ENCODE assay signal across 18 cellular contexts in genomic region chr3:88573472-88573871, GRCh38.
DNase-seq lines count a peak whose midpoint lies in the region; ATAC-seq, FAIRE-seq and TF ChIP-seq lines count a peak whose summit lies in the region.
"Had no signal": no experiment of that assay in that cellular context is flagged by ENCODE, and none has a peak within 500 bp of the region (broad histone marks: within the 10 kb centered on the region; RNA-seq: fewer than 3 reads in every experiment).

No MANE protein-coding gene starts in this region.

- no peaks in the 10 kb centered on the region for H3K36me3 ChIP-seq in mammary epithelial cell (ENCODE audit: insufficient read depth, low read length)
- H3K36me3 ChIP-seq in breast epithelium: no peaks in the 10 kb centered on the region
- H3K36me3 ChIP-seq: HAP-1 had no signal

- ATAC-seq in right cardiac atrium: no peak
- ATAC-seq: A549 had no signal

- dilution Hi-C loops in mammary epithelial cell (cut with HindIII; ENCODE audit: low sequenced_read_pairs): no loop called here

- H3K4me3 ChIP-seq in mammary epithelial cell (replicated peaks in 1 of 3; ENCODE audit: insufficient read depth in 1 of 3, low read depth in 2 of 3, low read length in 3 of 3) (no peak overlapping the region), breast epithelium (no peak overlapping the region), epithelial cell of esophagus (ENCODE audit: low read length) (no peak overlapping the region), right cardiac atrium (ENCODE audit: low read length) (no peak overlapping the region)
- H3K4me3 ChIP-seq: A549, GM23248, HAP-1 had no signal

- peak; percentile 55 for FAIRE-seq in urothelium cell line (lab: Jason Lieb, UNC)
- FAIRE-seq: A549, G401.6, GM12891, HTR-8/SVneo had no signal

- H3K4me2 ChIP-seq in mammary epithelial cell (ENCODE audit: insufficient read depth, low read depth, low read length): no peak overlapping the region
- H3K4me2 ChIP-seq: A549 had no signal

- H2AFZ ChIP-seq in mammary epithelial cell (ENCODE audit: low read depth, low read length): no peak overlapping the region
- H2AFZ ChIP-seq: GM23248 had no signal

- DNase-seq in mammary epithelial cell (peak; percentile 9), breast epithelium (ENCODE audit: low spot score in 2 of 2) (no peak), RWPE1 (ENCODE audit: low spot score) (peak; percentile 7), epithelial cell of esophagus (ENCODE audit: low read depth) (peak; percentile 8), urothelium cell line (ENCODE audit: low spot score) (no peak), KG1 (lab: John Stamatoyannopoulos, UW) (no peak), right cardiac atrium (no peak), NCI-H2081 (lab: John Stamatoyannopoulos, UW) (no peak)
- DNase-seq: AML-193; CD4-positive, alpha-beta T cell; GM23248 had no signal

- in situ Hi-C loops in mammary epithelial cell (cut with MboI; ENCODE audit: low sequenced_read_pairs in 2 of 2): no loop called here

- POLR2A ChIA-PET in RWPE1 (lab: Yijun Ruan, JAX; ENCODE audit: low non-redundant PET): no interaction called here

- BruUV-seq in mammary epithelial cell (replicated peaks; lab: Mats Ljungman, UMichigan): no TSS peak

- H3K27ac ChIP-seq in mammary epithelial cell (ENCODE audit: insufficient read depth, low read depth, low read length): no peak overlapping the region
- no peak overlapping the region for H3K27ac ChIP-seq in breast epithelium
- no peak overlapping the region for H3K27ac ChIP-seq in RWPE1
- H3K27ac ChIP-seq in right cardiac atrium (ENCODE audit: low read length): no peak overlapping the region
- H3K27ac ChIP-seq: 22Rv1, A549, C4-2B, GM23248 had no signal

- H3K4me1 ChIP-seq in mammary epithelial cell (ENCODE audit: insufficient read depth, low read length): no peaks in the 10 kb centered on the region
- no peaks in the 10 kb centered on the region for H3K4me1 ChIP-seq in breast epithelium
- H3K4me1 ChIP-seq in right cardiac atrium (ENCODE audit: control insufficient read depth, insufficient read depth, low read length): no peaks in the 10 kb centered on the region
- H3K4me1 ChIP-seq: A549, HAP-1 had no signal

- TF ChIP-seq CTCF in mammary epithelial cell (conservative IDR thresholded peaks at IDR 0.05 in 1 of 2, IDR thresholded peaks at IDR 0.05 in 1 of 2; ENCODE audit: extremely low read depth in 1 of 2, insufficient read depth in 1 of 2, low read depth in 1 of 2, low read length in 2 of 2) (no peak), breast epithelium (IDR thresholded peaks at IDR 0.05) (no peak), RWPE1 (conservative IDR thresholded peaks at IDR 0.05; ENCODE audit: low read depth) (no peak), epithelial cell of esophagus (IDR thresholded peaks at IDR 0.05; ENCODE audit: insufficient read depth, low read depth, low read length, missing control alignments) (no peak)

- TF ChIP-seq POLR2A in breast epithelium (IDR thresholded peaks at IDR 0.05): no peak

- intact Hi-C loops in mammary epithelial cell (cut with micrococcal nuclease): no loop called here
- intact Hi-C loops in breast epithelium (cut with DNase I; ENCODE audit: low total_unique reads): no loop called here
- intact Hi-C loops in right cardiac atrium (cut with DNase I): no loop called here

- CTCF ChIA-PET in mammary epithelial cell (lab: Charles Lee; ENCODE audit: low non-redundant PET) (no interaction called here), RWPE1 (lab: Yijun Ruan, JAX) (interaction anchor here (0.6 kb wide), 1 partner anchor 1137 kb away, joined by 4 read pairs; no protein-coding TSS in a partner anchor)

- H4K20me1 ChIP-seq in mammary epithelial cell (ENCODE audit: insufficient read depth, low read length): no peaks in the 10 kb centered on the region

- WGBS in mammary epithelial cell (ENCODE audit: low coverage, missing lambda C conversion rate): 54% methylated on average over 4 of the region's 4 CpGs
- 68% methylated on average over 4 of the region's 4 CpGs for WGBS in right cardiac atrium

- no peak overlapping the region for H3K9ac ChIP-seq in mammary epithelial cell (ENCODE audit: insufficient read depth, low read length)
- H3K9ac ChIP-seq: GM23248 had no signal

- H3K9me3 ChIP-seq in mammary epithelial cell (replicated peaks; ENCODE audit: insufficient read depth, low read length): no peaks in the 10 kb centered on the region
- H3K9me3 ChIP-seq in breast epithelium: peaks cover 0 to 14% of the 10 kb centered on the region in 2 donors
- H3K9me3 ChIP-seq in right cardiac atrium (ENCODE audit: control insufficient read depth, low read length): no peaks in the 10 kb centered on the region
- H3K9me3 ChIP-seq: A549 had no signal

- H3K79me2 ChIP-seq in mammary epithelial cell (ENCODE audit: insufficient read depth, low read length): no peaks in the 10 kb centered on the region

- H3K27me3 ChIP-seq in mammary epithelial cell (ENCODE audit: insufficient read depth, low read length): no peaks in the 10 kb centered on the region
- H3K27me3 ChIP-seq in breast epithelium: no peaks in the 10 kb centered on the region
- no peaks in the 10 kb centered on the region for H3K27me3 ChIP-seq in right cardiac atrium (ENCODE audit: control insufficient read depth, insufficient read depth)

Comparison
In these comparisons a context has a peak if more than half of its experiments do, and no peak if none do; other contexts are left out.
1. DNase-seq: peak in mammary epithelial cell (single experiment), RWPE1 (single experiment) and epithelial cell of esophagus (single experiment); none in breast epithelium (0 of 2), urothelium cell line (single experiment), KG1 (single experiment), right cardiac atrium (0 of 3) and NCI-H2081 (0 of 2).